17 cellular contexts compared by ENCODE assay signal in the genomic region with DNA sequence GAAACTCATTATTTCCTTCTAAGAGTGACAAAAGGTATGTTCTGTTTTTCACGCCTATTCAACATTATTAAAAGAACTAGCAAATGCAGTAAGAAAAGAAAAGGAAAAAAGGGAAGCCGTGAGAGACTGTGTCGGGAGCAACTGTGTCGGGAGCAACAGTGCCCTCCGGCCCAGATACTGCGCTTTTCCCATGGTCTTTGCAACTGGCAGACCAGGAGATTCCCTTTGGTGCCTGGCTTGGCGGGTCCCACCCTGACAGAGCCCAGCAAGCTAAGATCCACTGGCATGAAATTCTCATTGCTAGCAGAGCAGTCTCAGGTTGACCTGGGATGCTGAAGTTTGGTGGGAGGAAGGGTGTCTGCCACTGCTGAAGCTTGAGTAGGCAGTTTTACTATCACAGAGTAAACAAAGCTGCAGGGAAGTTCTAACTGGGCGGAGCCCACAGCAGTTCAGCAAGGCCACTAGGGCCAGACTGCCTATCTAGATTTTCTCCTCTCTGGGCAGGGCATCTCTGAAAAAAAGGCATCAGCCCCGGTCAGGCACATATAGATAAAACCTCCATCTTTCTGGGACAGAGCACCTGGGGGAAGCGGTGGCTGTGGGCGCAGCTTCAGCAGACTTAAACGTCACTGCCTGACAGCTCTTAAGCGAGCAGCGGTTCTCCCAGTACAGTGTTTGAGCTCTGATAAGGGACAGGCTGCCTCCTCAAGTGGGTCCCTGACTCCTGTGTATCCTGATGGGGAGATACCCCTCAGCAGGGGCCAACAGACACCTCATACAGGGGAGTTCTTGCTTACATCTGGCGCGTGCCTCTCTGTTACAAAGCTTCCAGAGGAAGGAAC.
"Had no signal": no experiment of that assay in that cellular context is flagged by ENCODE, and none has a peak within 500 bp of the region (broad histone marks: within the 10 kb centered on the region; RNA-seq: fewer than 3 reads in every experiment).

No MANE protein-coding gene starts in this region.

- H3K27me3 Mint-ChIP-seq: activated B cell treated with CpG ODN at 0.5 μM for 24 hours; central memory CD8-positive, alpha-beta T cell; dendritic cell treated with granulocyte-macrophage colony-stimulating factor and Interleukin-4, amounts not matched to agents 40 ng/mL and 50 ng/mL, for 4 days; naive B cell; stimulated activated memory B cell treated with anti-CD40 and anti-IgM and Interleukin-4, amounts not matched to agents 10 μg/mL and 1 μg/mL and 100 μg/mL, for 72 hours had no signal

- H3K4me1 ChIP-seq: body of pancreas, lower lobe of right lung, uterus had no signal

- H3K4me1 Mint-ChIP-seq: activated B cell treated with CpG ODN at 0.5 μM for 24 hours; central memory CD8-positive, alpha-beta T cell; naive B cell had no signal

- H3K36me3 ChIP-seq: lower lobe of right lung, neutrophil, tibial artery, uterus had no signal

- H3K36me3 Mint-ChIP-seq: naive B cell; stimulated activated memory B cell treated with anti-CD40 and anti-IgM and Interleukin-4, amounts not matched to agents 10 μg/mL and 1 μg/mL and 100 μg/mL, for 72 hours had no signal

- H3K27ac Mint-ChIP-seq: activated B cell treated with CpG ODN at 0.5 μM for 24 hours; activated T-helper 2 cell treated with anti-CD3 and anti-CD28 coated beads, Interferon-gamma antibody, Interleukin-2, Interleukin-4, amounts not matched to agents 10 μg/mL and 5 μg/mL and 100 μg/mL, durations not matched to agents 14 hours and 24 hours and 36 hours; dendritic cell treated with granulocyte-macrophage colony-stimulating factor and Interleukin-4, amounts not matched to agents 40 ng/mL and 50 ng/mL, for 4 days; naive B cell; stimulated activated memory B cell treated with anti-CD40 and anti-IgM and Interleukin-4, amounts not matched to agents 10 μg/mL and 1 μg/mL and 100 μg/mL, for 72 hours had no signal

- H3K4me3 Mint-ChIP-seq: activated B cell treated with CpG ODN at 0.5 μM for 24 hours; central memory CD8-positive, alpha-beta T cell; dendritic cell treated with granulocyte-macrophage colony-stimulating factor and Interleukin-4, amounts not matched to agents 40 ng/mL and 50 ng/mL, for 4 days; naive B cell; stimulated activated memory B cell treated with anti-CD40 and anti-IgM and Interleukin-4, amounts not matched to agents 10 μg/mL and 1 μg/mL and 100 μg/mL, for 72 hours had no signal

- H3K27me3 ChIP-seq: body of pancreas, neutrophil, tibial artery, uterus had no signal

- H3K9me3 Mint-ChIP-seq: stimulated activated memory B cell treated with anti-CD40 and anti-IgM and Interleukin-4, amounts not matched to agents 10 μg/mL and 1 μg/mL and 100 μg/mL, for 72 hours had no signal

- ATAC-seq: body of pancreas; lower lobe of right lung; stimulated activated memory B cell treated with anti-CD40 and anti-IgM and Interleukin-4, amounts not matched to agents 10 μg/mL and 1 μg/mL and 100 μg/mL, for 72 hours had no signal

- DNase-seq: activated B cell treated with CpG ODN at 0.5 μM for 24 hours; activated CD4-positive, alpha-beta T cell treated with anti-CD3 and anti-CD28 coated beads, Interleukin-2, amount 50 U/mL, for 1 hour; activated naive CD4-positive, alpha-beta T cell treated with anti-CD3 and anti-CD28 coated beads, Interleukin-2, amount 50 U/mL, for 16 hours; amniotic stem cell; body of pancreas; hippocampal formation; lower lobe of right lung; naive B cell; T-helper 9 cell; tibial artery; uterus had no signal

- H3K4me3 ChIP-seq: body of pancreas, lower lobe of right lung, skin epidermis, tibial artery, uterus had no signal

- H3K9me3 ChIP-seq: body of pancreas, lower lobe of right lung, neutrophil, uterus had no signal
